Comparison of ENCODE assay signal across 17 cellular contexts in genomic region chrX:39975094-39975865, GRCh38.
DNase-seq lines count a peak whose midpoint lies in the region; TF ChIP-seq lines count a peak whose summit lies in the region.
"Had no signal": no experiment of that assay in that cellular context is flagged by ENCODE, and none has a peak within 500 bp of the region (broad histone marks: within the 10 kb centered on the region; RNA-seq: fewer than 3 reads in every experiment).

No MANE protein-coding gene starts in this region.

- peaks cover 4% of the 10 kb centered on the region for H3K9me3 ChIP-seq in mammary epithelial cell (replicated peaks; ENCODE audit: insufficient read depth, low read length)
- H3K9me3 ChIP-seq: lower lobe of right lung had no signal

- BruUV-seq in mammary epithelial cell (replicated peaks; lab: Mats Ljungman, UMichigan) = no TSS peak

- DNase-seq in H7 (peak; percentile 52), NCI-H146 treated with DMSO at 0.1 percent for 48 hours (lab: John Stamatoyannopoulos, UW; ENCODE audit: unreplicated experiment) (peak; percentile 41), mammary epithelial cell (peak; percentile 58), posterior vena cava (ENCODE audit: low spot score) (peak; percentile 55), substantia nigra (lab: John Stamatoyannopoulos, UW) (no peak), cerebellar cortex (ENCODE audit: low spot score) (no peak), NCI-H1436 (lab: John Stamatoyannopoulos, UW) (no peak)
- no peak for DNase-seq in stimulated activated CD4-positive, alpha-beta T cell treated with anti-CD3 and anti-CD28 coated beads, Interleukin-12 subunit alpha, Interleukin-12 subunit beta, amount 100 ng/mL, for 4 hours
- DNase-seq: activated CD4-positive, alpha-beta T cell treated with anti-CD3 and anti-CD28 coated beads, Interleukin-2, amount 10 ng/mL, durations not matched to agents 7 days and 5 days; CD8-positive, alpha-beta memory T cell; dorsolateral prefrontal cortex; lower lobe of right lung; NCI-H1930; occipital lobe; OCI-M1; spleen; T-helper 2 cell had no signal

- WGBS in mammary epithelial cell (ENCODE audit: low coverage, missing lambda C conversion rate) = 52% methylated on average over 3 of the region's 6 CpGs

- H3K27me3 ChIP-seq in H7 (ENCODE audit: control insufficient read depth, insufficient read depth, low read length) = no peaks in the 10 kb centered on the region
- no peaks in the 10 kb centered on the region for H3K27me3 ChIP-seq in mammary epithelial cell (ENCODE audit: insufficient read depth, low read length)
- H3K27me3 ChIP-seq: spleen had no signal

- no peaks in the 10 kb centered on the region for H3K79me2 ChIP-seq in mammary epithelial cell (ENCODE audit: insufficient read depth, low read length)

- no peak overlapping the region for H3K4me2 ChIP-seq in mammary epithelial cell (ENCODE audit: insufficient read depth, low read depth, low read length)

- CTCF ChIA-PET in mammary epithelial cell (lab: Charles Lee; ENCODE audit: low non-redundant PET) = no interaction called here

- H4K20me1 ChIP-seq in mammary epithelial cell (ENCODE audit: insufficient read depth, low read length) = no peaks in the 10 kb centered on the region

- H3K4me3 ChIP-seq in H7 (ENCODE audit: insufficient read depth, low read depth, low read length) (no peak overlapping the region), mammary epithelial cell (replicated peaks in 1 of 3; ENCODE audit: insufficient read depth in 1 of 3, low read depth in 2 of 3, low read length in 3 of 3) (no peak overlapping the region)
- H3K4me3 ChIP-seq: dorsolateral prefrontal cortex, lower lobe of right lung, spleen had no signal

- intact Hi-C loops in mammary epithelial cell (cut with micrococcal nuclease) (no loop called here), posterior vena cava (cut with DNase I) (no loop called here)

- no peak overlapping the region for H3K27ac ChIP-seq in mammary epithelial cell (ENCODE audit: insufficient read depth, low read depth, low read length)
- H3K27ac ChIP-seq in substantia nigra (ENCODE audit: low read depth, low read length, poor library complexity, severe bottlenecking) = no peak overlapping the region
- H3K27ac ChIP-seq: dorsolateral prefrontal cortex, lower lobe of right lung, spleen had no signal

- in situ Hi-C loops in mammary epithelial cell (cut with MboI; ENCODE audit: low sequenced_read_pairs in 2 of 2) = no loop called here

- no peak overlapping the region for H2AFZ ChIP-seq in mammary epithelial cell (ENCODE audit: low read depth, low read length)

- no peak overlapping the region for H3K9ac ChIP-seq in mammary epithelial cell (ENCODE audit: insufficient read depth, low read length)

- no peak for TF ChIP-seq CTCF in mammary epithelial cell (conservative IDR thresholded peaks at IDR 0.05 in 1 of 2, IDR thresholded peaks at IDR 0.05 in 1 of 2; ENCODE audit: extremely low read depth in 1 of 2, insufficient read depth in 1 of 2, low read depth in 1 of 2, low read length in 2 of 2)

- dilution Hi-C loops in mammary epithelial cell (cut with HindIII; ENCODE audit: low sequenced_read_pairs) = no loop called here

- H3K4me1 ChIP-seq in mammary epithelial cell (ENCODE audit: insufficient read depth, low read length) = peaks cover 7% of the 10 kb centered on the region

- H3K36me3 ChIP-seq in H7 (replicated peaks; ENCODE audit: control insufficient read depth, insufficient read depth, low read length) (no peaks in the 10 kb centered on the region), mammary epithelial cell (ENCODE audit: insufficient read depth, low read length) (no peaks in the 10 kb centered on the region)
- H3K36me3 ChIP-seq: lower lobe of right lung, spleen had no signal

Comparison
In these comparisons a context has a peak if more than half of its experiments do, and no peak if none do; other contexts are left out.
1. DNase-seq: peak in H7 (single experiment), NCI-H146 treated with DMSO at 0.1 percent for 48 hours (single experiment), mammary epithelial cell (single experiment) and posterior vena cava (single experiment); none in substantia nigra (0 of 49), stimulated activated CD4-positive, alpha-beta T cell treated with anti-CD3 and anti-CD28 coated beads, Interleukin-12 subunit alpha, Interleukin-12 subunit beta, amount 100 ng/mL, for 4 hours (single experiment), cerebellar cortex (single experiment) and NCI-H1436 (single experiment).